Comparison of ENCODE assay signal across 27 cellular contexts in the genomic region with DNA sequence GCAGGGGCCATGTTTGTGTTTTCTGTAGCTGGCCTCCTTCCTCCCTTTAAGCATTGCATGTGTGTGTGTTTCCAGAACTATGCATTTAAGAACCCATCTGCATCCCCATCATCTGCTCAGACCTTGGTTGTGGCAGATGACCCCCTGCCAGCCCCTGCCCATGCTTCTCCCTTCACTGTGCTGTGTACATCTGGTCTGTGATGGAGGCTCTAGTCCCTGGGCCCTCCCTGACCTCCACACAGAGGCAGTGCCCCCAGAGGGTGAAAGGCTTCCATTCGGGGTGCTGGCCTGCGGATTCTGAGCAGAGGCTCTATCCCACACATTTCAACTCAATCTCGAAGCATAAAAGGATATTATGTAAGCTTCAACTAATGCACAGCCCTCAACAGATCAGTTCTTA.
DNase-seq lines count a peak whose midpoint lies in the region; ATAC-seq and TF ChIP-seq lines count a peak whose summit lies in the region.
"Had no signal": no experiment of that assay in that cellular context is flagged by ENCODE, and none has a peak within 500 bp of the region (broad histone marks: within the 10 kb centered on the region; RNA-seq: fewer than 3 reads in every experiment).

No MANE protein-coding gene starts in this region.

- no peak for TF ChIP-seq POLR2A in heart left ventricle (IDR thresholded peaks at IDR 0.05)

- peaks cover 27% of the 10 kb centered on the region for H3K4me1 Mint-ChIP-seq in nephron progenitor cell
- H3K4me1 Mint-ChIP-seq: activated CD4-positive, alpha-beta T cell treated with anti-CD3 and anti-CD28 coated beads, Interleukin-2, amount 10 ng/mL, durations not matched to agents 24 days and 14 days; activated naive CD8-positive, alpha-beta T cell treated with anti-CD3 and anti-CD28 coated beads, Interleukin-2, amount 10 ng/mL, durations not matched to agents 7 days and 5 days; immature natural killer cell; naive thymus-derived CD8-positive, alpha-beta T cell had no signal

- H3K4me1 ChIP-seq in Panc1 (ENCODE audit: control insufficient read depth, insufficient read depth, low read length) (peaks cover 8% of the 10 kb centered on the region; the same call in 1 of the 2 replicates), heart left ventricle (peaks cover 3 to 55% (median 27%) of the 10 kb centered on the region in 12 donors), stomach smooth muscle (ENCODE audit: control insufficient read depth, insufficient read depth, low read length) (peaks cover 9% of the 10 kb centered on the region)

- no peaks in the 10 kb centered on the region for H3K9me3 Mint-ChIP-seq in nephron progenitor cell
- H3K9me3 Mint-ChIP-seq: activated CD4-positive, alpha-beta T cell treated with anti-CD3 and anti-CD28 coated beads, Interleukin-2, amount 10 ng/mL, durations not matched to agents 24 days and 14 days; activated naive CD8-positive, alpha-beta T cell treated with anti-CD3 and anti-CD28 coated beads, Interleukin-2, amount 10 ng/mL, durations not matched to agents 7 days and 5 days; dendritic cell treated with granulocyte-macrophage colony-stimulating factor and Interleukin-4, amounts not matched to agents 40 ng/mL and 50 ng/mL, for 4 days had no signal

- H3K27ac ChIP-seq in Panc1 (ENCODE audit: low read length) (peak overlapping the region; percentile 30), heart left ventricle (peak overlapping the region in 11 of 12 donors; percentile 44 to 84 (median 66)), stomach smooth muscle (ENCODE audit: low read length) (peak overlapping the region; percentile 18)
- H3K27ac ChIP-seq: ovary, thoracic aorta had no signal

- H3K27ac Mint-ChIP-seq in nephron progenitor cell, result peak overlapping the region; percentile 78
- H3K27ac Mint-ChIP-seq: activated CD4-positive, alpha-beta T cell treated with anti-CD3 and anti-CD28 coated beads, Interleukin-2, amount 10 ng/mL, durations not matched to agents 24 days and 14 days; activated naive CD8-positive, alpha-beta T cell treated with anti-CD3 and anti-CD28 coated beads, Interleukin-2, amount 10 ng/mL, durations not matched to agents 7 days and 5 days; dendritic cell treated with granulocyte-macrophage colony-stimulating factor and Interleukin-4, amounts not matched to agents 40 ng/mL and 50 ng/mL, for 4 days; immature natural killer cell; naive thymus-derived CD8-positive, alpha-beta T cell had no signal

- H3K9ac ChIP-seq in stomach smooth muscle (ENCODE audit: low read length in 2 of 2), result no peak overlapping the region

- intact Hi-C loops in Panc1 (cut with micrococcal nuclease; ENCODE audit: unreplicated experiment) (no loop called here), heart left ventricle (cut with DNase I) (no loop called here)

- H3K36me3 Mint-ChIP-seq in nephron progenitor cell (ENCODE audit: low read depth), result peaks cover 28% of the 10 kb centered on the region
- H3K36me3 Mint-ChIP-seq: activated naive CD8-positive, alpha-beta T cell treated with anti-CD3 and anti-CD28 coated beads, Interleukin-2, amount 10 ng/mL, durations not matched to agents 7 days and 5 days; immature natural killer cell; naive thymus-derived CD8-positive, alpha-beta T cell had no signal

- H3K9me3 ChIP-seq in Panc1 (ENCODE audit: control insufficient read depth, insufficient read depth, low read depth, low read length), result no peaks in the 10 kb centered on the region
- H3K9me3 ChIP-seq in heart left ventricle, result no peaks in the 10 kb centered on the region
- H3K9me3 ChIP-seq in stomach smooth muscle (ENCODE audit: control insufficient read depth in 2 of 2, low read length in 2 of 2), result no peaks in the 10 kb centered on the region
- H3K9me3 ChIP-seq: esophagus muscularis mucosa, ovary, sigmoid colon, thoracic aorta had no signal

- BruUV-seq in Panc1 (replicated peaks; lab: Mats Ljungman, UMichigan), result no TSS peak

- ATAC-seq in Panc1 (peak; percentile 36; the same call in 1 of the 2 replicates), heart left ventricle (peak in 2 of 4 donors; percentile 4 to 18)
- ATAC-seq: naive thymus-derived CD8-positive, alpha-beta T cell had no signal

- H3K4me3 Mint-ChIP-seq in nephron progenitor cell, result no peak overlapping the region
- H3K4me3 Mint-ChIP-seq: activated CD4-positive, alpha-beta T cell treated with anti-CD3 and anti-CD28 coated beads, Interleukin-2, amount 10 ng/mL, durations not matched to agents 24 days and 14 days; activated naive CD8-positive, alpha-beta T cell treated with anti-CD3 and anti-CD28 coated beads, Interleukin-2, amount 10 ng/mL, durations not matched to agents 7 days and 5 days; dendritic cell treated with granulocyte-macrophage colony-stimulating factor and Interleukin-4, amounts not matched to agents 40 ng/mL and 50 ng/mL, for 4 days; immature natural killer cell; naive thymus-derived CD8-positive, alpha-beta T cell had no signal

- TF ChIP-seq CTCF in Panc1 (IDR thresholded peaks at IDR 0.05), result no peak
- no peak for TF ChIP-seq CTCF in heart left ventricle (IDR thresholded peaks at IDR 0.05)
- no peak for TF ChIP-seq CTCF in nephron progenitor cell (IDR thresholded peaks at IDR 0.05)

- no peak overlapping the region for H3K4me3 ChIP-seq in Panc1 (ENCODE audit: low read depth in 2 of 2, low read length in 2 of 2)
- H3K4me3 ChIP-seq in heart left ventricle, result no peak overlapping the region
- no peak overlapping the region for H3K4me3 ChIP-seq in stomach smooth muscle (ENCODE audit: low read length in 2 of 2)
- H3K4me3 ChIP-seq: esophagus muscularis mucosa, ovary, sigmoid colon, thoracic aorta had no signal

- POLR2A ChIA-PET in Panc1 (lab: Charles Lee), result no interaction called here

- no peaks in the 10 kb centered on the region for H3K27me3 Mint-ChIP-seq in nephron progenitor cell (ENCODE audit: low read depth, poor library complexity)
- H3K27me3 Mint-ChIP-seq: activated CD4-positive, alpha-beta T cell treated with anti-CD3 and anti-CD28 coated beads, Interleukin-2, amount 10 ng/mL, durations not matched to agents 24 days and 14 days; activated naive CD8-positive, alpha-beta T cell treated with anti-CD3 and anti-CD28 coated beads, Interleukin-2, amount 10 ng/mL, durations not matched to agents 7 days and 5 days; dendritic cell treated with granulocyte-macrophage colony-stimulating factor and Interleukin-4, amounts not matched to agents 40 ng/mL and 50 ng/mL, for 4 days had no signal

- CTCF ChIA-PET in Panc1 (lab: Charles Lee), result interaction anchor here (0.7 kb wide), 1 partner anchor 39 kb away, joined by 10 read pairs; no protein-coding TSS in a partner anchor

- H3K27me3 ChIP-seq in Panc1 (ENCODE audit: control insufficient read depth, insufficient read depth, low read length) (no peaks in the 10 kb centered on the region), heart left ventricle (no peaks in the 10 kb centered on the region), stomach smooth muscle (ENCODE audit: control insufficient read depth in 1 of 2, insufficient read depth in 2 of 2, low read length in 2 of 2) (no peaks in the 10 kb centered on the region)
- H3K27me3 ChIP-seq: esophagus muscularis mucosa, ovary, sigmoid colon had no signal

- no peaks in the 10 kb centered on the region for H3K36me3 ChIP-seq in Panc1 (ENCODE audit: control insufficient read depth, insufficient read depth, low read length)
- H3K36me3 ChIP-seq in heart left ventricle, result peaks cover 0 to 9% (median 0%) of the 10 kb centered on the region in 9 donors
- H3K36me3 ChIP-seq in stomach smooth muscle (ENCODE audit: control insufficient read depth in 2 of 2, insufficient read depth in 2 of 2, low read length in 2 of 2), result no peaks in the 10 kb centered on the region
- H3K36me3 ChIP-seq: ovary had no signal

- no peak for DNase-seq in Panc1 (ENCODE audit: low read depth, low spot score)
- no peak for DNase-seq in heart left ventricle
- no peak for DNase-seq in nephron progenitor cell
- DNase-seq in NCI-H2107 treated with DMSO at 0.1 percent for 48 hours (lab: John Stamatoyannopoulos, UW; ENCODE audit: unreplicated experiment), result no peak
- DNase-seq in AML-193 (lab: John Stamatoyannopoulos, UW), result no peak
- no peak for DNase-seq in kidney glomerular epithelial cell (lab: John Stamatoyannopoulos, UW)
- DNase-seq: ACHN; activated CD4-positive, alpha-beta T cell treated with anti-CD3 and anti-CD28 coated beads, Interleukin-2, amount 10 ng/mL, durations not matched to agents 24 days and 14 days; activated gamma-delta T cell; activated naive CD8-positive, alpha-beta T cell treated with anti-CD3 and anti-CD28 coated beads, Interleukin-2, amount 10 ng/mL, durations not matched to agents 7 days and 5 days; activated T-cell treated with anti-CD3 and anti-CD28 coated beads, Interleukin-2, amount 50 U/mL, for 1 hour; central memory CD4-positive, alpha-beta T cell; foreskin melanocyte; hypothalamus; immature natural killer cell; naive thymus-derived CD8-positive, alpha-beta T cell; NCI-H1417 treated with DMSO at 0.1 percent for 48 hours; NCI-H2081 treated with DMSO at 0.1 percent for 48 hours; sigmoid colon; stimulated activated CD4-positive, alpha-beta T cell treated with anti-CD3 and anti-CD28 coated beads, Interleukin-15, amount 100 ng/mL, for 24 hours; stimulated activated naive CD4-positive, alpha-beta T cell; T-helper 9 cell had no signal

- in situ Hi-C loops in Panc1 (cut with HindIII; ENCODE audit: low pct_unique_long_range_greater_than_20kb, low sequenced_read_pairs), result no loop called here

- WGBS in heart left ventricle, 4 donors, result 50 to 80% (median 59%) methylated on average over 3 of the region's 3 CpGs
